In the genomic region with DNA sequence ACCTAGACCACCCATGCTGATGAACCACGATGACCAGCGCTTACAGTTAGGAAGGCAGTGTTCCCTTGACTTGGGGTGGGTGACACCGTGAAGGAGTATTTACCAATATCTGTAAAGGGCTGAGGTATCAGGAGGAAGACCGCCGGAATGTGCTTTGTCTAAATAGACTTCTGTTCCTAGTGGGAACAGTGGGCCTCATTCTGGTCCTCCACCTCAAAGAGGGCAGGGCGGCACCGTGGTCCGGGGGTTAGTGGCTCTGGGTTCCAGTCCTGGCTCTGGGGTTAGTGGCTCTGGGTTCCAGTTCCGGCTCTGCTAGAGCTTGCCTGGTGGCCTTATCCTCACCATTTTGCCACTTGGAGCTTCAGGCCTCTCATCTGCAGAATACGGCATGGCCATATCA, we compare ENCODE assay signal across 16 cellular contexts.
"Had no signal": no experiment of that assay in that cellular context is flagged by ENCODE, and none has a peak within 500 bp of the region (broad histone marks: within the 10 kb centered on the region; RNA-seq: fewer than 3 reads in every experiment).

No MANE protein-coding gene starts in this region.

- DNase-seq: activated CD8-positive, alpha-beta memory T cell treated with anti-CD3 and anti-CD28 coated beads, Interleukin-2, amount 10 ng/mL, durations not matched to agents 7 days and 5 days; activated naive CD4-positive, alpha-beta T cell treated with Interleukin-2 at 50 U/mL for 16 hours; activated naive CD8-positive, alpha-beta T cell treated with anti-CD3 and anti-CD28 coated beads, Interleukin-2, amount 10 ng/mL, durations not matched to agents 7 days and 5 days; activated T-cell treated with anti-CD3 and anti-CD28 coated beads, Interleukin-2, amount 50 U/mL, for 1 hour; effector CD4-positive, alpha-beta T cell; left ventricle myocardium inferior; ovary; psoas muscle; stimulated activated naive CD4-positive, alpha-beta T cell treated with Interleukin-2 at 50 U/mL for 16 hours had no signal

- H3K4me3 Mint-ChIP-seq: activated CD4-positive, alpha-beta T cell treated with anti-CD3 and anti-CD28 coated beads, Interleukin-2, amount 10 ng/mL, durations not matched to agents 24 days and 14 days; activated CD8-positive, alpha-beta memory T cell treated with anti-CD3 and anti-CD28 coated beads, Interleukin-2, amount 10 ng/mL, durations not matched to agents 7 days and 5 days; activated CD8-positive, alpha-beta T cell treated with anti-CD3 and anti-CD28 coated beads for 36 hours; activated naive CD8-positive, alpha-beta T cell treated with anti-CD3 and anti-CD28 coated beads, Interleukin-2, amount 10 ng/mL, durations not matched to agents 7 days and 5 days; mesothelial cell of epicardium; naive thymus-derived CD8-positive, alpha-beta T cell had no signal

- H3K4me1 Mint-ChIP-seq: activated naive CD8-positive, alpha-beta T cell treated with anti-CD3 and anti-CD28 coated beads, Interleukin-2, amount 10 ng/mL, durations not matched to agents 7 days and 5 days had no signal

- FAIRE-seq: endometrium had no signal

- H3K27me3 ChIP-seq: ovary, right atrium auricular region had no signal

- H3K9me3 ChIP-seq: left ventricle myocardium inferior, neutrophil, ovary, psoas muscle, right atrium auricular region had no signal

- H3K27ac Mint-ChIP-seq: activated CD4-positive, alpha-beta T cell treated with anti-CD3 and anti-CD28 coated beads, Interleukin-2, amount 10 ng/mL, durations not matched to agents 24 days and 14 days; activated CD8-positive, alpha-beta memory T cell treated with anti-CD3 and anti-CD28 coated beads, Interleukin-2, amount 10 ng/mL, durations not matched to agents 7 days and 5 days; activated CD8-positive, alpha-beta T cell treated with anti-CD3 and anti-CD28 coated beads for 36 hours; activated naive CD8-positive, alpha-beta T cell treated with anti-CD3 and anti-CD28 coated beads, Interleukin-2, amount 10 ng/mL, durations not matched to agents 7 days and 5 days; mesothelial cell of epicardium had no signal

- H3K36me3 Mint-ChIP-seq: activated CD8-positive, alpha-beta memory T cell treated with anti-CD3 and anti-CD28 coated beads, Interleukin-2, amount 10 ng/mL, durations not matched to agents 7 days and 5 days; activated naive CD8-positive, alpha-beta T cell treated with anti-CD3 and anti-CD28 coated beads, Interleukin-2, amount 10 ng/mL, durations not matched to agents 7 days and 5 days; mesothelial cell of epicardium; naive thymus-derived CD8-positive, alpha-beta T cell had no signal

- H3K4me3 ChIP-seq: left ventricle myocardium inferior, ovary, psoas muscle, right atrium auricular region had no signal

- H3K36me3 ChIP-seq: left ventricle myocardium inferior, neutrophil, ovary, right atrium auricular region had no signal

- H3K9me3 Mint-ChIP-seq: activated CD4-positive, alpha-beta T cell treated with anti-CD3 and anti-CD28 coated beads, Interleukin-2, amount 10 ng/mL, durations not matched to agents 24 days and 14 days; activated CD8-positive, alpha-beta T cell treated with anti-CD3 and anti-CD28 coated beads for 36 hours; activated naive CD8-positive, alpha-beta T cell treated with anti-CD3 and anti-CD28 coated beads, Interleukin-2, amount 10 ng/mL, durations not matched to agents 7 days and 5 days; mesothelial cell of epicardium had no signal

- H3K27ac ChIP-seq: left ventricle myocardium inferior, neutrophil, ovary, psoas muscle, right atrium auricular region had no signal
